ENCODE assay signal across 15 cellular contexts in genomic region chr4:90318208-90318607, GRCh38.
DNase-seq lines count a peak whose midpoint lies in the region; ATAC-seq, FAIRE-seq and TF ChIP-seq lines count a peak whose summit lies in the region.
"Had no signal": no experiment of that assay in that cellular context is flagged by ENCODE, and none has a peak within 500 bp of the region (broad histone marks: within the 10 kb centered on the region; RNA-seq: fewer than 3 reads in every experiment).

No MANE protein-coding gene starts in this region.

- ATAC-seq in PC-3: peak; percentile 61
- ATAC-seq: Right ventricle myocardium inferior, upper lobe of right lung had no signal

- peak overlapping the region; percentile 44; the same call in 1 of the 2 replicates for H3K4me3 ChIP-seq in PC-3 (ENCODE audit: low read length)
- no peak overlapping the region for H3K4me3 ChIP-seq in epithelial cell of proximal tubule (ENCODE audit: low read depth, low read length)
- H3K4me3 ChIP-seq in thyroid gland (replicated peaks in 1 of 3): no peak overlapping the region
- H3K4me3 ChIP-seq: upper lobe of right lung had no signal

- no peaks in the 10 kb centered on the region for H3K79me2 ChIP-seq in PC-3 (ENCODE audit: low read length)

- 63 to 78% methylated on average over 2 of the region's 2 CpGs for WGBS in thyroid gland, 2 donors

- BruUV-seq in PC-3 (replicated peaks; lab: Mats Ljungman, UMichigan): no TSS peak

- H3K9me3 ChIP-seq in PC-3 (ENCODE audit: low read length) (no peaks in the 10 kb centered on the region), thyroid gland (no peaks in the 10 kb centered on the region)
- H3K9me3 ChIP-seq: upper lobe of right lung had no signal

- H3K4me1 ChIP-seq in PC-3 (ENCODE audit: insufficient read depth, low read length): peaks cover 42% of the 10 kb centered on the region
- H3K4me1 ChIP-seq in thyroid gland: peaks cover 0 to 6% of the 10 kb centered on the region in 2 donors
- H3K4me1 ChIP-seq: upper lobe of right lung had no signal

- H3K36me3 Mint-ChIP-seq in osteocyte (ENCODE audit: unreplicated experiment): no peaks in the 10 kb centered on the region

- TF ChIP-seq POLR2A in thyroid gland (IDR thresholded peaks at IDR 0.05): no peak

- H3K9me2 ChIP-seq in PC-3 (replicated peaks; ENCODE audit: low read length): no peaks in the 10 kb centered on the region

- POLR2A ChIA-PET in PC-3 (lab: Charles Lee; ENCODE audit: unreplicated experiment): no interaction called here

- H3K9me3 Mint-ChIP-seq in osteocyte (ENCODE audit: unreplicated experiment): peaks cover 10% of the 10 kb centered on the region
- H3K9me3 Mint-ChIP-seq: endodermal cell had no signal

- CTCF ChIA-PET in PC-3 (lab: Charles Lee): no interaction called here

- peaks cover 7% of the 10 kb centered on the region for H3F3A ChIP-seq in PC-3 (ENCODE audit: low read length, unreplicated experiment)

- H3K27me3 ChIP-seq in PC-3 (ENCODE audit: low read length): no peaks in the 10 kb centered on the region
- H3K27me3 ChIP-seq in thyroid gland: no peaks in the 10 kb centered on the region
- H3K27me3 ChIP-seq: upper lobe of right lung had no signal

- H3K27me3 Mint-ChIP-seq in osteocyte (ENCODE audit: unreplicated experiment): peaks cover 4% of the 10 kb centered on the region
- H3K27me3 Mint-ChIP-seq: progenitor cell of endocrine pancreas had no signal

- H3K9ac ChIP-seq in PC-3 (ENCODE audit: low read length): peak overlapping the region; percentile 61

- peak overlapping the region; percentile 73 for H3K4me2 ChIP-seq in PC-3 (ENCODE audit: low read length)

- intact Hi-C loops in PC-3 (cut with micrococcal nuclease): loop anchor here (5.0 to 10.0 kb wide), 2 partner anchors 99 to 1987 kb away; partner anchors contain the start of gene GRID2
- intact Hi-C loops in thyroid gland (cut with DNase I): no loop called here

- H2AFZ ChIP-seq in PC-3 (ENCODE audit: low read length): no peak overlapping the region

- peak overlapping the region; percentile 14 for H3K4me3 Mint-ChIP-seq in osteocyte (ENCODE audit: unreplicated experiment)
- H3K4me3 Mint-ChIP-seq: endodermal cell had no signal

- H4K20me1 ChIP-seq in PC-3 (ENCODE audit: low read length): no peaks in the 10 kb centered on the region

- H3K36me3 ChIP-seq in PC-3 (ENCODE audit: low read depth, low read length) (no peaks in the 10 kb centered on the region), thyroid gland (no peaks in the 10 kb centered on the region)
- H3K36me3 ChIP-seq: upper lobe of right lung had no signal

- TF ChIP-seq CTCF in PC-3 (conservative IDR thresholded peaks at IDR 0.05; ENCODE audit: low read depth, low read length) (no peak), epithelial cell of proximal tubule (conservative IDR thresholded peaks at IDR 0.05; ENCODE audit: low read depth, low read length) (no peak), osteocyte (IDR thresholded peaks at IDR 0.05) (no peak), thyroid gland (IDR thresholded peaks at IDR 0.05) (no peak)

- DNase-seq in Daoy (ENCODE audit: low read depth): peak; percentile 30
- DNase-seq in PC-3: peak; percentile 74
- DNase-seq in epithelial cell of proximal tubule (ENCODE audit: low read depth): peak; percentile 15
- DNase-seq in osteocyte (ENCODE audit: extremely low spot score, unreplicated experiment): no peak
- DNase-seq in NCI-H1930 (lab: John Stamatoyannopoulos, UW): no peak
- DNase-seq in thyroid gland: no peak
- DNase-seq in RCC 7860 (ENCODE audit: low spot score): no peak
- DNase-seq in caudate nucleus (lab: John Stamatoyannopoulos, UW): no peak
- DNase-seq: activated CD4-positive, CD25-positive, alpha-beta regulatory T cell treated with anti-CD3 and anti-CD28 coated beads, Interleukin-2, amount 50 U/mL, for 72 hours; activated effector memory CD4-positive, alpha-beta T cell treated with Interleukin-2 at 50 U/mL for 16 hours; Calu3; endodermal cell; upper lobe of right lung had no signal

- FAIRE-seq in RCC 7860 (lab: Jason Lieb, UNC): no peak

- H3K4me1 Mint-ChIP-seq in osteocyte (ENCODE audit: unreplicated experiment): peaks cover 21% of the 10 kb centered on the region
- H3K4me1 Mint-ChIP-seq: endodermal cell had no signal

- H3K27ac ChIP-seq in PC-3 (ENCODE audit: low read length) (peak overlapping the region; percentile 97), thyroid gland (peak overlapping the region in 1 of 3 donors; percentile 19), caudate nucleus (ENCODE audit: low read depth, low read length) (no peak overlapping the region)
- H3K27ac ChIP-seq: upper lobe of right lung had no signal

- peak overlapping the region; percentile 92 for H3K27ac Mint-ChIP-seq in osteocyte (ENCODE audit: unreplicated experiment)
- H3K27ac Mint-ChIP-seq: endodermal cell, progenitor cell of endocrine pancreas had no signal

Comparison
In these comparisons a context has a peak if more than half of its experiments do, and no peak if none do; other contexts are left out.
1. DNase-seq: peak in Daoy (single experiment), PC-3 (single experiment) and epithelial cell of proximal tubule (single experiment); none in osteocyte (single experiment), NCI-H1930 (0 of 2), thyroid gland (0 of 2), RCC 7860 (single experiment) and caudate nucleus (0 of 61).